8 cellular contexts compared by ENCODE assay signal in genomic region chr16:67431077-67431804, GRCh38. TPM values are rescaled to one million over a fixed set of nuclear protein-coding genes. Genes with fewer than 3 reads are reported as not detected.
DNase-seq lines count a peak whose midpoint lies in the region; ATAC-seq, FAIRE-seq and TF ChIP-seq lines count a peak whose summit lies in the region.

HSD11B2 (plus strand) TSS chr16:67431121; CDS start chr16:67431249, 128 bp downstream.

- TF ChIP-seq CTCF in bronchial epithelial cell (IDR thresholded peaks at IDR 0.05; ENCODE audit: insufficient read depth, low read length, severe bottlenecking) (peak; percentile 18), kidney epithelial cell (IDR thresholded peaks at IDR 0.05; ENCODE audit: insufficient read depth, low read length, poor library complexity, severe bottlenecking) (no peak)

- H3K36me3 ChIP-seq in GM23248 (ENCODE audit: low read depth) (no peaks in the 10 kb centered on the region), bronchial epithelial cell (ENCODE audit: control insufficient read depth, insufficient read depth, low read length) (no peaks in the 10 kb centered on the region), kidney epithelial cell (ENCODE audit: control insufficient read depth, insufficient read depth, low read length) (no peaks in the 10 kb centered on the region)

- H3K4me3 ChIP-seq in GM23248 (peak within 1 kb of the TSS; percentile 62), bronchial epithelial cell (ENCODE audit: low read depth, low read length) (peak within 1 kb of the TSS; percentile 45), kidney epithelial cell (ENCODE audit: low read depth, low read length) (peak within 1 kb of the TSS; percentile 24)

- H3K4me1 ChIP-seq in GM23248 (ENCODE audit: insufficient read depth): no peaks in the 10 kb centered on the region

- 3 to 4% methylated on average over 39 to 74 of the region's 79 CpGs for WGBS in GM23248 (ENCODE audit: low coverage in 1 of 2, low lambda C conversion rate in 2 of 2, missing lambda C conversion rate in 2 of 2), 2 experiments

- peak within 1 kb of the TSS; percentile 67; the same call in 1 of the 2 replicates for H2AFZ ChIP-seq in GM23248

- no peaks in the 10 kb centered on the region; the same call in 1 of the 2 replicates for H3K27me3 ChIP-seq in GM23248 (replicated peaks; ENCODE audit: insufficient read depth)
- no peaks in the 10 kb centered on the region for H3K27me3 ChIP-seq in bronchial epithelial cell (ENCODE audit: control insufficient read depth, insufficient read depth, low read length)
- peaks cover 40% of the 10 kb centered on the region for H3K27me3 ChIP-seq in kidney epithelial cell (ENCODE audit: control insufficient read depth, insufficient read depth, low read length)

- no peak within 1 kb of the TSS for H3K9ac ChIP-seq in GM23248

- FAIRE-seq in bronchial epithelial cell (lab: Jason Lieb, UNC): no peak

- DNase-seq in AG08396 (ENCODE audit: low spot score) (peak; percentile 86), GM23248 (peak; percentile 85), SK-N-DZ (ENCODE audit: low spot score) (peak; percentile 47), bronchial epithelial cell (ENCODE audit: low read depth) (peak; percentile 44), kidney epithelial cell (ENCODE audit: low read depth) (no peak)
- DNase-seq in stimulated activated CD4-positive, alpha-beta T cell treated with anti-CD3 and anti-CD28 coated beads, Interleukin-4, amount 100 ng/mL, for 24 hours: peak; percentile 8

- peak within 1 kb of the TSS; percentile 32 for H3K4me2 ChIP-seq in GM23248 (ENCODE audit: unreplicated experiment)

- no peak within 1 kb of the TSS for H3K27ac ChIP-seq in GM23248

- in situ Hi-C loops in GM23248 (cut with MboI): no loop called here

- H3K9me3 ChIP-seq in GM23248 (ENCODE audit: low read depth): no peaks in the 10 kb centered on the region

- no peaks in the 10 kb centered on the region for H3K79me2 ChIP-seq in GM23248 (ENCODE audit: insufficient read depth)

- no peaks in the 10 kb centered on the region for H4K20me1 ChIP-seq in GM23248 (ENCODE audit: insufficient read depth)

- no peaks in the 10 kb centered on the region for H3K9me2 ChIP-seq in GM23248 (ENCODE audit: insufficient read depth)

- H3F3A ChIP-seq in GM23248 (ENCODE audit: insufficient read depth): no peaks in the 10 kb centered on the region

- no peak for ATAC-seq in HG03175 (IDR thresholded peaks at IDR 0.05; ENCODE audit: unreplicated experiment)
- no peak for ATAC-seq in GM21360 (IDR thresholded peaks at IDR 0.05; ENCODE audit: unreplicated experiment)

RNA-seq across cellular contexts. Expression of gene HSD11B2, which starts in this region (rescaled TPM):
- total RNA-seq in GM23248 (2014; rRNA removed; shearing (Covaris generic)): not detected in 2 replicates
- polyA plus RNA-seq in GM23248 (2016; fragmentation: Nextera tagmentation; extraction: Ambion mirVana): 0.19 and 0.36 TPM in 2 replicates
- polyA plus RNA-seq in SK-N-DZ (2014; cell fraction: cytosol; rRNA removed): 16.8 and 26.2 TPM in 2 replicates
- 48.0 and 51.3 TPM in 2 replicates for polyA plus RNA-seq in SK-N-DZ (2014; cell fraction: nucleus; rRNA removed)
- total RNA-seq in bronchial epithelial cell (2.1 and 2.3 TPM in 2 replicates), kidney epithelial cell (0.96 and 5.8 TPM in 2 replicates)

Comparison
In these comparisons a context has a peak if more than half of its experiments do, and no peak if none do; other contexts are left out.
1. Peak in DNase-seq, H3K4me3 ChIP-seq and H3K4me2 ChIP-seq in GM23248; RNA of the gene not detected or under 1 TPM.